In genomic region chr5:74294231-74294705, GRCh38 we compare ENCODE assay signal across 10 cellular contexts.
DNase-seq lines count a peak whose midpoint lies in the region; ATAC-seq and TF ChIP-seq lines count a peak whose summit lies in the region.
"Had no signal": no experiment of that assay in that cellular context is flagged by ENCODE, and none has a peak within 500 bp of the region (broad histone marks: within the 10 kb centered on the region; RNA-seq: fewer than 3 reads in every experiment).

No MANE protein-coding gene starts in this region.

- no peak overlapping the region for H3K27ac ChIP-seq in ovary

- no peaks in the 10 kb centered on the region for H3K9me3 ChIP-seq in ovary

- H3K9me3 Mint-ChIP-seq in activated naive CD4-positive, alpha-beta T cell treated with anti-CD3 and anti-CD28 coated beads, Interleukin-2, amount 10 ng/mL, durations not matched to agents 7 days and 5 days = no peaks in the 10 kb centered on the region

- CTCF ChIA-PET in activated naive CD4-positive, alpha-beta T cell treated with anti-CD3 and anti-CD28 coated beads, Interleukin-2, amount 10 ng/mL, durations not matched to agents 7 days and 5 days (lab: Charles Lee) = no interaction called here

- H3K27ac Mint-ChIP-seq in activated naive CD4-positive, alpha-beta T cell treated with anti-CD3 and anti-CD28 coated beads, Interleukin-2, amount 10 ng/mL, durations not matched to agents 7 days and 5 days = no peak overlapping the region

- peak; percentile 44 for DNase-seq in OCI-M1 (lab: John Stamatoyannopoulos, UW)
- peak in 4 of 5 donors; percentile 22 to 64 (median 42) for DNase-seq in ovary
- DNase-seq in NCI-H2081 treated with DMSO at 0.1 percent for 48 hours (lab: John Stamatoyannopoulos, UW) = no peak
- DNase-seq in activated CD8-positive, alpha-beta memory T cell treated with anti-CD3 and anti-CD28 coated beads, Interleukin-2, amount 50 U/mL, for 48 hours = no peak
- no peak for DNase-seq in kidney glomerular epithelial cell (lab: John Stamatoyannopoulos, UW)
- DNase-seq in activated naive CD4-positive, alpha-beta T cell treated with anti-CD3 and anti-CD28 coated beads, Interleukin-2, amount 10 ng/mL, durations not matched to agents 7 days and 5 days = no peak
- DNase-seq: activated CD4-positive, alpha-beta T cell treated with anti-CD3 and anti-CD28 coated beads for 4 hours; stimulated activated naive CD4-positive, alpha-beta T cell had no signal

- no peaks in the 10 kb centered on the region for H3K36me3 ChIP-seq in ovary

- TF ChIP-seq POLR2A in ovary (IDR thresholded peaks at IDR 0.05) = no peak

- H3K4me1 Mint-ChIP-seq in activated naive CD4-positive, alpha-beta T cell treated with anti-CD3 and anti-CD28 coated beads, Interleukin-2, amount 10 ng/mL, durations not matched to agents 7 days and 5 days = no peaks in the 10 kb centered on the region

- H3K4me1 ChIP-seq in ovary (ENCODE audit: insufficient read depth) = peaks cover 11% of the 10 kb centered on the region

- 71 to 75% (median 75%) methylated on average over 6 of the region's 6 CpGs for WGBS in ovary, 3 donors

- no peak for TF ChIP-seq EP300 in ovary (IDR thresholded peaks at IDR 0.05)

- no peak overlapping the region for H3K4me3 Mint-ChIP-seq in activated naive CD4-positive, alpha-beta T cell treated with anti-CD3 and anti-CD28 coated beads, Interleukin-2, amount 10 ng/mL, durations not matched to agents 7 days and 5 days

- peak; percentile 59 for ATAC-seq in GM18909 (IDR thresholded peaks at IDR 0.05; ENCODE audit: poor library complexity, unreplicated experiment)
- peak; percentile 59 for ATAC-seq in HG02763 (IDR thresholded peaks at IDR 0.05; ENCODE audit: unreplicated experiment)

- intact Hi-C loops in ovary (cut with DNase I) = no loop called here

- H3K27me3 Mint-ChIP-seq in activated naive CD4-positive, alpha-beta T cell treated with anti-CD3 and anti-CD28 coated beads, Interleukin-2, amount 10 ng/mL, durations not matched to agents 7 days and 5 days = no peaks in the 10 kb centered on the region

- no peaks in the 10 kb centered on the region for H3K36me3 Mint-ChIP-seq in activated naive CD4-positive, alpha-beta T cell treated with anti-CD3 and anti-CD28 coated beads, Interleukin-2, amount 10 ng/mL, durations not matched to agents 7 days and 5 days

- no peaks in the 10 kb centered on the region for H3K27me3 ChIP-seq in ovary

- no peak overlapping the region for H3K4me3 ChIP-seq in ovary

- no peak for TF ChIP-seq CTCF in ovary (IDR thresholded peaks at IDR 0.05)

Comparison
In these comparisons a context has a peak if more than half of its experiments do, and no peak if none do; other contexts are left out.
1. DNase-seq: peak in OCI-M1 (single experiment) and ovary (4 of 5); none in NCI-H2081 treated with DMSO at 0.1 percent for 48 hours (single experiment), activated CD8-positive, alpha-beta memory T cell treated with anti-CD3 and anti-CD28 coated beads, Interleukin-2, amount 50 U/mL, for 48 hours (single experiment), kidney glomerular epithelial cell (single experiment) and activated naive CD4-positive, alpha-beta T cell treated with anti-CD3 and anti-CD28 coated beads, Interleukin-2, amount 10 ng/mL, durations not matched to agents 7 days and 5 days (single experiment).